In genomic region chr12:68686595-68687521, GRCh38 we compare ENCODE assay signal across 8 cellular contexts. TPM values are rescaled to one million over a fixed set of nuclear protein-coding genes. Genes with fewer than 3 reads are reported as not detected.
DNase-seq lines count a peak whose midpoint lies in the region; ATAC-seq and TF ChIP-seq lines count a peak whose summit lies in the region.

NUP107 (plus strand) TSS chr12:68686978; CDS start chr12:68687066, 88 bp downstream.

- peaks cover 19% of the 10 kb centered on the region; the same call in 1 of the 2 replicates for H3K4me1 ChIP-seq in PC-3 (ENCODE audit: insufficient read depth, low read length)

- peak within 1 kb of the TSS; percentile 80 for H2AFZ ChIP-seq in PC-3 (ENCODE audit: low read length)

- POLR2A ChIA-PET in PC-3 (lab: Charles Lee; ENCODE audit: unreplicated experiment), result no interaction called here

- TF ChIP-seq RAD21 in Ishikawa (IDR thresholded peaks at IDR 0.05; ENCODE audit: low read depth), result peak; percentile 20; the same call in 1 of the 2 replicates

- peaks cover 18% of the 10 kb centered on the region for H3K36me3 ChIP-seq in PC-3 (ENCODE audit: low read depth, low read length)

- no peaks in the 10 kb centered on the region for H3F3A ChIP-seq in PC-3 (ENCODE audit: low read length, unreplicated experiment)

- CTCF ChIA-PET in PC-3 (lab: Charles Lee), result interaction anchor here (0.7 kb wide), 1 partner anchor 646 kb away, joined by 5 read pairs; no protein-coding TSS in a partner anchor

- peak; percentile 74 for TF ChIP-seq EP300 in Ishikawa (IDR thresholded peaks at IDR 0.05; ENCODE audit: borderline replicate concordance)

- ATAC-seq in GM21576 (IDR thresholded peaks at IDR 0.05; ENCODE audit: unreplicated experiment) (peak; percentile 95), PC-3 (peak; percentile 97)

- intact Hi-C loops in PC-3 (cut with micrococcal nuclease), result loop anchor here (2.0 kb wide), 1 partner anchor 76 kb away; the partner anchor contains the start of gene RAP1B

- no peaks in the 10 kb centered on the region for H3K27me3 ChIP-seq in PC-3 (ENCODE audit: low read length)

- DNase-seq in DMS114 treated with DMSO at 0.1 percent for 48 hours (lab: John Stamatoyannopoulos, UW; ENCODE audit: unreplicated experiment), result peak; percentile 95
- DNase-seq in PC-3, result peak; percentile 100
- peak; percentile 96 for DNase-seq in activated T-cell treated with anti-CD3 and anti-CD28 coated beads, Interleukin-2, amount 50 U/mL, for 1 hour
- peak; percentile 95 for DNase-seq in epithelial cell of proximal tubule (ENCODE audit: low read depth)
- DNase-seq in mucosa of gallbladder (ENCODE audit: low spot score), result peak; percentile 99
- DNase-seq in stimulated activated CD8-positive, alpha-beta memory T cell treated with anti-CD3 and anti-CD28 coated beads, Interleukin-4, amount 100 ng/mL, for 4 hours (ENCODE audit: low read depth in 2 of 2, low spot score in 1 of 2), result peak; percentile 93 to 97

- TF ChIP-seq CTCF in PC-3 (conservative IDR thresholded peaks at IDR 0.05; ENCODE audit: low read depth, low read length) (no peak), epithelial cell of proximal tubule (conservative IDR thresholded peaks at IDR 0.05; ENCODE audit: low read depth, low read length) (peak; percentile 21)

- BruUV-seq in PC-3 (replicated peaks; lab: Mats Ljungman, UMichigan), result TSS peak; percentile 72

- H3K9ac ChIP-seq in PC-3 (ENCODE audit: low read length), result peak within 1 kb of the TSS; percentile 93

- H3K27ac ChIP-seq in PC-3 (ENCODE audit: low read length), result peak within 1 kb of the TSS; percentile 70

- no peaks in the 10 kb centered on the region for H3K9me3 ChIP-seq in PC-3 (ENCODE audit: low read length)

- H3K4me3 ChIP-seq in PC-3 (ENCODE audit: low read length), result peak within 1 kb of the TSS; percentile 83
- H3K4me3 ChIP-seq in epithelial cell of proximal tubule (ENCODE audit: low read depth, low read length), result peak within 1 kb of the TSS; percentile 89

- H3K9me2 ChIP-seq in PC-3 (replicated peaks; ENCODE audit: low read length), result no peaks in the 10 kb centered on the region

- peaks cover 39% of the 10 kb centered on the region for H3K79me2 ChIP-seq in PC-3 (ENCODE audit: low read length)

- peak within 1 kb of the TSS; percentile 95 for H3K4me2 ChIP-seq in PC-3 (ENCODE audit: low read length)

- H4K20me1 ChIP-seq in PC-3 (ENCODE audit: low read length), result no peaks in the 10 kb centered on the region

TF ChIP-seq in Ishikawa, 13 proteins besides CTCF, POLR2A, EP300 and RAD21:
- peak; percentile 75 for TF ChIP-seq YY1 (IDR thresholded peaks at IDR 0.05; ENCODE audit: low read depth)
- TF ChIP-seq CREB1 (IDR thresholded peaks at IDR 0.05; ENCODE audit: low read depth), result peak; percentile 35; the same call in 1 of the 2 replicates
- TF ChIP-seq CEBPB (IDR thresholded peaks at IDR 0.05), result no peak
- peak; percentile 97 for TF ChIP-seq MAX (IDR thresholded peaks at IDR 0.05)
- TF ChIP-seq TAF1 (IDR thresholded peaks at IDR 0.05; ENCODE audit: low read depth), result peak; percentile 98
- TF ChIP-seq TCF12 (IDR thresholded peaks at IDR 0.05; ENCODE audit: low read depth), result peak; percentile 81
- TF ChIP-seq EGR1 (IDR thresholded peaks at IDR 0.05), result peak; percentile 83
- TF ChIP-seq USF1 (IDR thresholded peaks at IDR 0.05), result peak; percentile 81
- no peak; the same call in 1 of the 2 replicates for TF ChIP-seq FOXM1 (IDR thresholded peaks at IDR 0.05; ENCODE audit: borderline replicate concordance, low read depth)
- TF ChIP-seq TEAD4 (IDR thresholded peaks at IDR 0.05), result peak; percentile 63
- 0 out of 2 replicates have a peak, but pooled peaks have one; percentile 44 for TF ChIP-seq ZBTB7A (IDR thresholded peaks at IDR 0.05; ENCODE audit: low read depth)
- TF ChIP-seq, protein P1, sequence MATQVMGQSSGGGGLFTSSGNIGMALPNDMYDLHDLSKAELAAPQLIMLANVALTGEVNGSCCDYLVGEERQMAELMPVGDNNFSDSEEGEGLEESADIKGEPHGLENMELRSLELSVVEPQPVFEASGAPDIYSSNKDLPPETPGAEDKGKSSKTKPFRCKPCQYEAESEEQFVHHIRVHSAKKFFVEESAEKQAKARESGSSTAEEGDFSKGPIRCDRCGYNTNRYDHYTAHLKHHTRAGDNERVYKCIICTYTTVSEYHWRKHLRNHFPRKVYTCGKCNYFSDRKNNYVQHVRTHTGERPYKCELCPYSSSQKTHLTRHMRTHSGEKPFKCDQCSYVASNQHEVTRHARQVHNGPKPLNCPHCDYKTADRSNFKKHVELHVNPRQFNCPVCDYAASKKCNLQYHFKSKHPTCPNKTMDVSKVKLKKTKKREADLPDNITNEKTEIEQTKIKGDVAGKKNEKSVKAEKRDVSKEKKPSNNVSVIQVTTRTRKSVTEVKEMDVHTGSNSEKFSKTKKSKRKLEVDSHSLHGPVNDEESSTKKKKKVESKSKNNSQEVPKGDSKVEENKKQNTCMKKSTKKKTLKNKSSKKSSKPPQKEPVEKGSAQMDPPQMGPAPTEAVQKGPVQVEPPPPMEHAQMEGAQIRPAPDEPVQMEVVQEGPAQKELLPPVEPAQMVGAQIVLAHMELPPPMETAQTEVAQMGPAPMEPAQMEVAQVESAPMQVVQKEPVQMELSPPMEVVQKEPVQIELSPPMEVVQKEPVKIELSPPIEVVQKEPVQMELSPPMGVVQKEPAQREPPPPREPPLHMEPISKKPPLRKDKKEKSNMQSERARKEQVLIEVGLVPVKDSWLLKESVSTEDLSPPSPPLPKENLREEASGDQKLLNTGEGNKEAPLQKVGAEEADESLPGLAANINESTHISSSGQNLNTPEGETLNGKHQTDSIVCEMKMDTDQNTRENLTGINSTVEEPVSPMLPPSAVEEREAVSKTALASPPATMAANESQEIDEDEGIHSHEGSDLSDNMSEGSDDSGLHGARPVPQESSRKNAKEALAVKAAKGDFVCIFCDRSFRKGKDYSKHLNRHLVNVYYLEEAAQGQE (IDR thresholded peaks at IDR 0.05; ENCODE audit: low read depth), result no peak
- TF ChIP-seq NFIC (IDR thresholded peaks at IDR 0.05), result peak; percentile 75
TF ChIP-seq in Ishikawa: peak in this region for 10.

RNA-seq across cellular contexts. Expression of gene NUP107, which starts in this region (rescaled TPM):
- total RNA-seq in PC-3 (2014; rRNA removed) (89.3 and 106 TPM in 2 replicates), epithelial cell of proximal tubule (63.3 and 110 TPM in 2 replicates), mucosa of gallbladder (24.8 TPM)

Comparison
In these comparisons a context has a peak if more than half of its experiments do, and no peak if none do; other contexts are left out.
1. Peak in every context shown above with its lines: DNase-seq, ATAC-seq, H3K4me3 ChIP-seq and H3K27ac ChIP-seq.